In the genomic region with DNA sequence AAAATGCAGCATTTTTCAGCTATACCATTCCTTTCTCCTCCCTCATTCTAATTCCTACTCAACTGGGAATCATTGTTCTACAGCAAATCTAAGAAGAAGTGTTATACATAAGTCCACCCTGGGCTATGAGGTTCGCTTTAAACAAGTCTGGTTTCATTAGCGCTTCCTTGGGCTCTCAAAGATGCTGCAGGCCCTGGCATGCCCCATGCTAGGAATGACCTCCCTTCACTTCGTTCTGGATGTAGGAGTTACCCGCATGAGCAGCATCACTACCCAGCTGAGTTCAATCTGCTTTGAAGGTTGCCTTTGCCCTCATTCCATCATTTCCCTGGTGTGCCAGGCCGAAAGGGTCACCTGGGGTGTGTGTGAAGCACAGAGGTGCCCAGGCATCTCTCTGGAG, we compare ENCODE assay signal across 23 cellular contexts.
"Had no signal": no experiment of that assay in that cellular context is flagged by ENCODE, and none has a peak within 500 bp of the region (broad histone marks: within the 10 kb centered on the region; RNA-seq: fewer than 3 reads in every experiment).

No MANE protein-coding gene starts in this region.

- H3K27me3 ChIP-seq: neutrophil, pancreas, right lobe of liver, sigmoid colon, stomach, thyroid gland, tibial nerve, upper lobe of left lung, vagina had no signal

- H3K36me3 ChIP-seq: neutrophil, pancreas, prostate gland, right lobe of liver, sigmoid colon, stomach, thoracic aorta, thyroid gland, tibial nerve, upper lobe of left lung, vagina had no signal

- H3K4me3 ChIP-seq: pancreas, prostate gland, right lobe of liver, sigmoid colon, stomach, thoracic aorta, thyroid gland, tibial nerve, upper lobe of left lung, vagina had no signal

- H3K4me1 ChIP-seq: pancreas, prostate gland, right lobe of liver, sigmoid colon, stomach, thyroid gland, tibial nerve, upper lobe of left lung, vagina had no signal

- H3K9me3 ChIP-seq: neutrophil, pancreas, prostate gland, right lobe of liver, sigmoid colon, stomach, thoracic aorta, thyroid gland, tibial nerve, upper lobe of left lung, vagina had no signal

- H3K27ac ChIP-seq: neutrophil, pancreas, prostate gland, right lobe of liver, sigmoid colon, stomach, thoracic aorta, thyroid gland, tibial nerve, upper lobe of left lung, vagina had no signal

- DNase-seq: nephron progenitor cell; nucleus accumbens; pancreas; right cardiac atrium; right lobe of liver; sigmoid colon; stimulated activated CD4-positive, alpha-beta T cell treated with anti-CD3 and anti-CD28 coated beads, Interleukin-15, amount 100 ng/mL, for 24 hours; stimulated activated CD4-positive, alpha-beta T cell treated with anti-CD3 and anti-CD28 coated beads, Interleukin-2, amount 100 ng/mL, for 24 hours; stimulated activated CD4-positive, alpha-beta T cell treated with anti-CD3 and anti-CD28 coated beads, Interleukin-2, amount 100 ng/mL, for 48 hours; stimulated activated CD4-positive, alpha-beta T cell treated with anti-CD3 and anti-CD28 coated beads, Interleukin-4, amount 100 ng/mL, for 24 hours; stimulated activated naive B cell treated with anti-CD40 and anti-IgM and Interleukin-4, amounts not matched to agents 10 μg/mL and 1 μg/mL and 100 μg/mL, for 72 hours; stimulated activated naive CD4-positive, alpha-beta T cell treated with Interleukin-2 at 50 U/mL for 16 hours; stomach; thyroid gland; trophoblast cell; upper lobe of left lung had no signal

- ATAC-seq: natural killer cell treated with Interleukin-12 subunit alpha and Interleukin-12 subunit beta and Interleukin-15 and Interleukin-18, amount 100 ng/mL, for 72 hours; pancreas; right cardiac atrium; right lobe of liver; stimulated activated effector memory CD8-positive, alpha-beta T cell treated with anti-CD3 and anti-CD28 coated beads, Interleukin-12 subunit alpha, Interleukin-12 subunit beta, amount 100 ng/mL, for 72 hours; stimulated activated naive B cell treated with anti-CD40 and anti-IgM and Interleukin-4, amounts not matched to agents 10 μg/mL and 1 μg/mL and 100 μg/mL, for 72 hours had no signal
